In genomic region chr13:60221581-60221980, GRCh38 we compare ENCODE assay signal across 31 cellular contexts. TPM values are rescaled to one million over a fixed set of nuclear protein-coding genes. Genes with fewer than 3 reads are reported as not detected.
DNase-seq lines count a peak whose midpoint lies in the region; ATAC-seq and TF ChIP-seq lines count a peak whose summit lies in the region.
"Had no signal": no experiment of that assay in that cellular context is flagged by ENCODE, and none has a peak within 500 bp of the region (broad histone marks: within the 10 kb centered on the region; RNA-seq: fewer than 3 reads in every experiment).

No MANE protein-coding gene starts in this region.

- H3K9me2 ChIP-seq in GM23338 (ENCODE audit: insufficient read depth): 0 out of 2 replicates have a peak, but pooled peaks cover 3% of the 10 kb centered on the region

- H3K27ac ChIP-seq in GM23338 (ENCODE audit: low read depth) (no peak overlapping the region), foreskin keratinocyte (no peak overlapping the region)
- H3K27ac ChIP-seq: 22Rv1; A549; BLaER1; BLaER1 treated with 17β-estradiol and CSF1 and Interleukin-3, amounts not matched to agents 10 nM and 100 nM; C4-2B had no signal

- ATAC-seq in GM23338 (no peak), foreskin keratinocyte (peak; percentile 25), HG02763 (IDR thresholded peaks at IDR 0.05; ENCODE audit: unreplicated experiment) (no peak)
- ATAC-seq: A549; CD8-positive, alpha-beta T cell had no signal

- no peaks in the 10 kb centered on the region for H3K4me1 ChIP-seq in GM23338 (ENCODE audit: insufficient read depth)
- no peaks in the 10 kb centered on the region for H3K4me1 ChIP-seq in foreskin keratinocyte
- H3K4me1 ChIP-seq: A549; BE2C; BLaER1; BLaER1 treated with 17β-estradiol and CSF1 and Interleukin-3, amounts not matched to agents 10 nM and 100 nM; Caco-2 had no signal

- no peaks in the 10 kb centered on the region for H3K27me3 Mint-ChIP-seq in GM23338 (ENCODE audit: insufficient read depth, low read depth, poor library complexity)
- H3K27me3 Mint-ChIP-seq: B cell; CD4-positive, CD25-positive, alpha-beta regulatory T cell had no signal

- H3K27me3 ChIP-seq in GM23338 (ENCODE audit: insufficient read depth) (no peaks in the 10 kb centered on the region), foreskin keratinocyte (peaks cover 7% of the 10 kb centered on the region)
- H3K27me3 ChIP-seq: BE2C; BLaER1; BLaER1 treated with 17β-estradiol and CSF1 and Interleukin-3, amounts not matched to agents 10 nM and 100 nM had no signal

- H3K4me3 ChIP-seq in GM23338: no peak overlapping the region
- H3K4me3 ChIP-seq: A549; BLaER1; BLaER1 treated with 17β-estradiol and CSF1 and Interleukin-3, amounts not matched to agents 10 nM and 100 nM had no signal

- no peak overlapping the region for H3K27ac Mint-ChIP-seq in GM23338
- H3K27ac Mint-ChIP-seq: B cell; CD14-positive monocyte; CD4-positive, alpha-beta memory T cell; CD4-positive, alpha-beta T cell; CD4-positive, CD25-positive, alpha-beta regulatory T cell; CD8-positive, alpha-beta memory T cell; CD8-positive, alpha-beta T cell had no signal

- no peaks in the 10 kb centered on the region for H4K20me1 ChIP-seq in GM23338 (replicated peaks; ENCODE audit: insufficient read depth)
- H4K20me1 ChIP-seq: BLaER1; BLaER1 treated with 17β-estradiol and CSF1 and Interleukin-3, amounts not matched to agents 10 nM and 100 nM had no signal

- no peak overlapping the region for H3K4me2 ChIP-seq in GM23338
- H3K4me2 ChIP-seq: A549; BLaER1; BLaER1 treated with 17β-estradiol and CSF1 and Interleukin-3, amounts not matched to agents 10 nM and 100 nM had no signal

- peaks cover 3% of the 10 kb centered on the region; the same call in 1 of the 3 replicates for H3K4me1 Mint-ChIP-seq in GM23338
- H3K4me1 Mint-ChIP-seq: B cell; CD14-positive monocyte; CD4-positive, alpha-beta memory T cell; CD4-positive, CD25-positive, alpha-beta regulatory T cell; CD8-positive, alpha-beta memory T cell had no signal

- TF ChIP-seq CTCF in GM23338 (conservative IDR thresholded peaks at IDR 0.05; ENCODE audit: low read depth in 2 of 2) (no peak), foreskin keratinocyte (conservative IDR thresholded peaks at IDR 0.05) (no peak)

- no peaks in the 10 kb centered on the region for H3K9me3 Mint-ChIP-seq in GM23338
- H3K9me3 Mint-ChIP-seq: CD4-positive, alpha-beta T cell; CD4-positive, CD25-positive, alpha-beta regulatory T cell; CD8-positive, alpha-beta T cell had no signal

- no peaks in the 10 kb centered on the region for H3K79me2 ChIP-seq in GM23338 (replicated peaks; ENCODE audit: insufficient read depth)

- H3F3A ChIP-seq in GM23338 (replicated peaks; ENCODE audit: low read depth): no peaks in the 10 kb centered on the region

- peak overlapping the region; percentile 38; the same call in 1 of the 2 replicates for H2AFZ ChIP-seq in GM23338

- H3K36me3 Mint-ChIP-seq in GM23338 (ENCODE audit: low read depth): no peaks in the 10 kb centered on the region
- H3K36me3 Mint-ChIP-seq: CD14-positive monocyte; CD4-positive, alpha-beta memory T cell; CD4-positive, CD25-positive, alpha-beta regulatory T cell; CD8-positive, alpha-beta memory T cell; CD8-positive, alpha-beta T cell had no signal

- no peak overlapping the region for H3K4me3 Mint-ChIP-seq in GM23338
- H3K4me3 Mint-ChIP-seq: B cell; CD14-positive monocyte; CD4-positive, alpha-beta memory T cell; CD4-positive, alpha-beta T cell; CD4-positive, CD25-positive, alpha-beta regulatory T cell; CD8-positive, alpha-beta memory T cell; CD8-positive, alpha-beta T cell had no signal

- no peaks in the 10 kb centered on the region for H3K36me3 ChIP-seq in GM23338 (ENCODE audit: insufficient read depth)
- H3K36me3 ChIP-seq: BE2C; BLaER1; BLaER1 treated with 17β-estradiol and CSF1 and Interleukin-3, amounts not matched to agents 10 nM and 100 nM had no signal

- no peak for DNase-seq in GM23338 (ENCODE audit: low spot score)
- DNase-seq in foreskin keratinocyte: no peak
- no peak for DNase-seq in NCI-H2107 treated with DMSO at 0.1 percent for 48 hours (lab: John Stamatoyannopoulos, UW; ENCODE audit: unreplicated experiment)
- DNase-seq: 8988T; ACHN; AML-193; BE2C; C1 segment of cervical spinal cord; Caco-2; Calu3; CD4-positive, alpha-beta memory T cell; CD4-positive, alpha-beta T cell; CD4-positive, CD25-positive, alpha-beta regulatory T cell; CD8-positive, alpha-beta memory T cell; CD8-positive, alpha-beta T cell; COR-L47; DMS 273 treated with DMSO at 0.1 percent for 48 hours; DMS153; DMS53; DMS79; DMS79 treated with DMSO at 0.1 percent for 48 hours; DND-41; EL had no signal

TF ChIP-seq in GM23338, 12 proteins besides CTCF, POLR2A, EP300 and RAD21 (continues in another document):
- TF ChIP-seq ETS1 (IDR thresholded peaks at IDR 0.05) (no peak), EZH2phosphoT487 (IDR thresholded peaks at IDR 0.05; ENCODE audit: unreplicated experiment) (no peak), ZNF331 (CRISPR knock-in tag; IDR thresholded peaks at IDR 0.05; ENCODE audit: low read depth) (no peak), STAT1 (IDR thresholded peaks at IDR 0.05; ENCODE audit: unreplicated experiment) (no peak), ZNF114 (CRISPR knock-in tag; IDR thresholded peaks at IDR 0.05) (no peak), REST (IDR thresholded peaks at IDR 0.05; ENCODE audit: unreplicated experiment) (no peak)

RNA-seq across cellular contexts. Expression of gene DIAPH3, which starts 57.9 kb away (rescaled TPM):
- 19.5 and 23.4 TPM in 2 replicates for total RNA-seq in GM23338 (2014; rRNA removed; shearing (Covaris generic))
- polyA plus RNA-seq in GM23338 (2016; fragmentation: Nextera tagmentation; extraction: Ambion mirVana) (23.1 and 30.2 TPM in 2 replicates), foreskin keratinocyte (11.4 and 17.6 TPM in 2 replicates)
- total RNA-seq in foreskin keratinocyte: 20.1 and 27.2 TPM in 2 replicates
- total RNA-seq: CD4-positive, alpha-beta memory T cell had no signal
